In genomic region chr19:35887197-35887596, GRCh38 we compare ENCODE assay signal across 23 cellular contexts. TPM values are rescaled to one million over a fixed set of nuclear protein-coding genes. Genes with fewer than 3 reads are reported as not detected.
"Had no signal": no experiment of that assay in that cellular context is flagged by ENCODE, and none has a peak within 500 bp of the region (broad histone marks: within the 10 kb centered on the region; RNA-seq: fewer than 3 reads in every experiment).

No MANE protein-coding gene starts in this region.

- H2AFZ ChIP-seq: neural progenitor cell had no signal

- H3K27ac Mint-ChIP-seq: neural progenitor cell had no signal

- H3K4me3 Mint-ChIP-seq: activated B cell treated with CpG ODN at 0.5 μM for 24 hours; activated naive CD4-positive, alpha-beta T cell treated with anti-CD3 and anti-CD28 coated beads, Interleukin-2, amount 50 U/mL, for 24 hours; activated naive CD8-positive, alpha-beta T cell treated with anti-CD3 and anti-CD28 coated beads, Interleukin-2, amount 50 U/mL, for 24 hours; natural killer cell; stimulated activated naive CD8-positive, alpha-beta T cell treated with anti-CD3 and anti-CD28 coated beads, Interleukin-15, Interleukin-2, amounts not matched to agents 100 ng/mL and 50 ng/mL, for 24 hours had no signal

- H3K9me3 ChIP-seq: esophagus muscularis mucosa, heart right ventricle, right lobe of liver, thoracic aorta had no signal

- H3K27me3 ChIP-seq: esophagus muscularis mucosa, foreskin keratinocyte, heart right ventricle, neural progenitor cell, right lobe of liver had no signal

- H3K36me3 ChIP-seq: neural progenitor cell had no signal

- ATAC-seq: activated naive CD8-positive, alpha-beta T cell treated with anti-CD3 and anti-CD28 coated beads, Interleukin-2, amount 50 U/mL, for 24 hours; foreskin keratinocyte; natural killer cell; right lobe of liver had no signal

- H3K27ac ChIP-seq: esophagus muscularis mucosa, foreskin keratinocyte, heart right ventricle, neural progenitor cell, right lobe of liver, thoracic aorta had no signal

- H3K4me3 ChIP-seq: esophagus muscularis mucosa, heart right ventricle, neural progenitor cell, right lobe of liver, thoracic aorta had no signal

- H3K4me2 ChIP-seq: neural progenitor cell had no signal

- H3K9ac ChIP-seq: neural progenitor cell had no signal

- H3K4me1 Mint-ChIP-seq: neural progenitor cell had no signal

- H3K9me3 Mint-ChIP-seq: activated B cell treated with CpG ODN at 0.5 μM for 24 hours; activated naive CD4-positive, alpha-beta T cell treated with anti-CD3 and anti-CD28 coated beads, Interleukin-2, amount 50 U/mL, for 24 hours; activated naive CD8-positive, alpha-beta T cell treated with anti-CD3 and anti-CD28 coated beads, Interleukin-2, amount 50 U/mL, for 24 hours; natural killer cell; neural progenitor cell; stimulated activated naive CD8-positive, alpha-beta T cell treated with anti-CD3 and anti-CD28 coated beads, Interleukin-15, Interleukin-2, amounts not matched to agents 100 ng/mL and 50 ng/mL, for 24 hours had no signal

- H3K27me3 Mint-ChIP-seq: activated B cell treated with CpG ODN at 0.5 μM for 24 hours; activated naive CD4-positive, alpha-beta T cell treated with anti-CD3 and anti-CD28 coated beads, Interleukin-2, amount 50 U/mL, for 24 hours; activated naive CD8-positive, alpha-beta T cell treated with anti-CD3 and anti-CD28 coated beads, Interleukin-2, amount 50 U/mL, for 24 hours; stimulated activated naive CD8-positive, alpha-beta T cell treated with anti-CD3 and anti-CD28 coated beads, Interleukin-15, Interleukin-2, amounts not matched to agents 100 ng/mL and 50 ng/mL, for 24 hours had no signal

- H3K4me1 ChIP-seq: esophagus muscularis mucosa, foreskin keratinocyte, heart right ventricle, neural progenitor cell, right lobe of liver had no signal

- DNase-seq: activated B cell treated with CpG ODN at 0.5 μM for 24 hours; activated CD4-positive, alpha-beta T cell treated with anti-CD3 and anti-CD28 coated beads, Interleukin-2, amount 50 U/mL, for 1 hour; activated naive CD8-positive, alpha-beta T cell treated with anti-CD3 and anti-CD28 coated beads, Interleukin-2, amount 50 U/mL, for 24 hours; amygdala; caudate nucleus; cortex of kidney; foreskin keratinocyte; heart right ventricle; natural killer cell; right lobe of liver; stimulated activated CD4-positive, alpha-beta T cell treated with anti-CD3 and anti-CD28 coated beads, Interleukin-2, amount 100 ng/mL, for 48 hours; trophoblast cell had no signal

RNA-seq across cellular contexts. Expression of gene HCST, which starts 15.1 kb away (rescaled TPM):
- total RNA-seq: glomerular endothelial cell, kidney epithelial cell had no signal

RNA-seq across cellular contexts. Expression of gene APLP1, which starts 18.8 kb away (rescaled TPM):
- total RNA-seq: activated B cell treated with CpG ODN at 0.5 μM for 24 hours, natural killer cell had no signal

RNA-seq across cellular contexts. Expression of gene TYROBP, which starts 20.9 kb away (rescaled TPM):
- total RNA-seq: activated B cell treated with CpG ODN at 0.5 μM for 24 hours; chondrocyte; foreskin keratinocyte; glomerular endothelial cell; kidney epithelial cell; T-helper 2 cell treated with Interferon-gamma antibody and Interleukin-4, amounts not matched to agents 100 ng/mL and 5 ng/mL, for 36 hours had no signal
- polyA plus RNA-seq: foreskin keratinocyte had no signal

RNA-seq across cellular contexts. Expression of gene KIRREL2, which starts 30.5 kb away (rescaled TPM):
- total RNA-seq: activated B cell treated with CpG ODN at 0.5 μM for 24 hours, esophagus muscularis mucosa, glomerular endothelial cell, right lobe of liver, skeletal muscle tissue, subcutaneous adipose tissue had no signal
- polyA plus RNA-seq: heart right ventricle had no signal
